In genomic region chr1:38126970-38127369, GRCh38 we compare ENCODE assay signal across 28 cellular contexts.
"Had no signal": no experiment of that assay in that cellular context is flagged by ENCODE, and none has a peak within 500 bp of the region (broad histone marks: within the 10 kb centered on the region; RNA-seq: fewer than 3 reads in every experiment).

No MANE protein-coding gene starts in this region.

- ATAC-seq: activated CD8-positive, alpha-beta memory T cell treated with anti-CD3 and anti-CD28 coated beads, Interleukin-2, amount 10 ng/mL, durations not matched to agents 7 days and 5 days; activated naive CD8-positive, alpha-beta T cell treated with anti-CD3 and anti-CD28 coated beads, Interleukin-2, amount 50 U/mL, for 24 hours; Right ventricle myocardium inferior had no signal

- H3K9me3 ChIP-seq: Peyer's patch had no signal

- DNase-seq: activated CD4-positive, alpha-beta memory T cell treated with anti-CD3 and anti-CD28 coated beads, Interleukin-2, amount 10 ng/mL, durations not matched to agents 7 days and 5 days; activated CD4-positive, alpha-beta T cell treated with anti-CD3 and anti-CD28 coated beads for 1 hour; activated CD4-positive, alpha-beta T cell treated with anti-CD3 and anti-CD28 coated beads for 48 hours; activated CD4-positive, CD25-positive, alpha-beta regulatory T cell; activated CD8-positive, alpha-beta memory T cell treated with anti-CD3 and anti-CD28 coated beads for 24 hours; activated CD8-positive, alpha-beta memory T cell treated with anti-CD3 and anti-CD28 coated beads, Interleukin-2, amount 10 ng/mL, durations not matched to agents 7 days and 5 days; activated CD8-positive, alpha-beta memory T cell treated with anti-CD3 and anti-CD28 coated beads, Interleukin-2, amount 50 U/mL, for 48 hours; activated effector memory CD4-positive, alpha-beta T cell treated with Interleukin-2 at 50 U/mL for 16 hours; activated naive CD4-positive, alpha-beta T cell treated with anti-CD3 and anti-CD28 coated beads, Interleukin-2, amount 10 ng/mL, durations not matched to agents 7 days and 5 days; activated naive CD8-positive, alpha-beta T cell treated with anti-CD3 and anti-CD28 coated beads, Interleukin-2, amount 50 U/mL, for 24 hours; activated T-cell treated with anti-CD3 and anti-CD28 coated beads, Interleukin-2, amount 50 U/mL, for 48 hours; anterior cingulate cortex; central memory CD4-positive, alpha-beta T cell; Karpas-422; NCI-H1105; NCI-H1417 treated with DMSO at 0.1 percent for 48 hours; NCI-H187 treated with DMSO at 0.1 percent for 48 hours; NCI-H2081; NCI-H345; NCI-H524 treated with DMSO at 0.1 percent for 48 hours; RPMI8226; SW 1271; T-helper 1 cell; T-helper 2 cell; T-helper 9 cell; WERI-Rb-1 had no signal

- H3K27ac ChIP-seq: Peyer's patch, WERI-Rb-1 had no signal

- H3K4me1 ChIP-seq: Peyer's patch had no signal

- H3K27me3 ChIP-seq: Peyer's patch had no signal

- H3K4me3 ChIP-seq: Peyer's patch had no signal

- H3K36me3 ChIP-seq: Peyer's patch, WERI-Rb-1 had no signal
